ENCODE assay signal across 1 cellular context in genomic region chr1:32351077-32351858, GRCh38.
TF ChIP-seq lines count a peak whose summit lies in the region.

No MANE protein-coding gene starts in this region.

TF ChIP-seq in K562, 482 proteins besides CTCF, POLR2A, EP300 and RAD21 (continues in another document):
- no peak for TF ChIP-seq ARID2 (IDR thresholded peaks at IDR 0.05)
- 0 out of 2 replicates have a peak, but pooled peaks have one; percentile 60 for TF ChIP-seq NKRF (IDR thresholded peaks at IDR 0.05; ENCODE audit: borderline replicate concordance)
- TF ChIP-seq CXXC5 (CRISPR knock-in tag; IDR thresholded peaks at IDR 0.05) = peak; percentile 95
- peak; percentile 55 for TF ChIP-seq KDM5B (IDR thresholded peaks at IDR 0.05; ENCODE audit: insufficient replicate concordance, low read depth, low read length)
- TF ChIP-seq SIN3A (IDR thresholded peaks at IDR 0.05; ENCODE audit: borderline replicate concordance in 2 of 2, control insufficient read depth in 1 of 2, low read depth in 2 of 2, low read length in 2 of 2) = peak; percentile 86 to 90; a peak in 2 of 4 replicates
- peak; percentile 0; the same call in 1 of the 2 replicates for TF ChIP-seq JUND (IDR thresholded peaks at IDR 0.05; ENCODE audit: borderline replicate concordance, low read depth, low read length)
- TF ChIP-seq JUND (tag; IDR thresholded peaks at IDR 0.05; ENCODE audit: borderline replicate concordance, low read depth, low read length) = peak; percentile 24; the same call in 1 of the 3 replicates
- TF ChIP-seq RBM17 (IDR thresholded peaks at IDR 0.05; ENCODE audit: borderline replicate concordance, low read depth, low read length) = no peak
- peak; percentile 33; the same call in 1 of the 2 replicates for TF ChIP-seq SOX6 (IDR thresholded peaks at IDR 0.05)
- no peak for TF ChIP-seq ZSCAN29 (IDR thresholded peaks at IDR 0.05)
- TF ChIP-seq STAT5A (IDR thresholded peaks at IDR 0.05; ENCODE audit: borderline replicate concordance, low read length) = no peak
- no peak for TF ChIP-seq ZFPM2 (CRISPR knock-in tag; IDR thresholded peaks at IDR 0.05)
- TF ChIP-seq DLX4 (CRISPR knock-in tag; IDR thresholded peaks at IDR 0.05) = no peak
- no peak for TF ChIP-seq DEAF1 (CRISPR knock-in tag; IDR thresholded peaks at IDR 0.05)
- TF ChIP-seq THRA (IDR thresholded peaks at IDR 0.05) = no peak
- peak; percentile 76 to 94 for TF ChIP-seq NONO (IDR thresholded peaks at IDR 0.05; ENCODE audit: low read depth in 2 of 2, low read length in 1 of 2)
- no peak for TF ChIP-seq NELFE (IDR thresholded peaks at IDR 0.05; ENCODE audit: insufficient read depth, insufficient read length)
- TF ChIP-seq PHF20 (IDR thresholded peaks at IDR 0.05; ENCODE audit: partially characterized antibody) = peak; percentile 47
- TF ChIP-seq ZBTB1 (CRISPR knock-in tag; IDR thresholded peaks at IDR 0.05; ENCODE audit: borderline replicate concordance, low read depth) = no peak
- TF ChIP-seq TCF7L2 (IDR thresholded peaks at IDR 0.05; ENCODE audit: low read depth, low read length) = no peak
- 0 out of 2 replicates have a peak, but pooled peaks have one; percentile 49 for TF ChIP-seq XRCC5 (IDR thresholded peaks at IDR 0.05; ENCODE audit: low read depth, low read length)
- peak; percentile 82; the same call in 1 of the 2 replicates for TF ChIP-seq HNRNPL (IDR thresholded peaks at IDR 0.05; ENCODE audit: low read depth, low read length)
- no peak for TF ChIP-seq ZNF764 (CRISPR knock-in tag; IDR thresholded peaks at IDR 0.05; ENCODE audit: low read depth)
- TF ChIP-seq STAT6 (CRISPR knock-in tag; IDR thresholded peaks at IDR 0.05) = no peak
- peak; percentile 27; the same call in 1 of the 2 replicates for TF ChIP-seq NR2C1 (IDR thresholded peaks at IDR 0.05)
- peak; percentile 79; the same call in 1 of the 2 replicates for TF ChIP-seq NR2C1 (tag; IDR thresholded peaks at IDR 0.05)
- TF ChIP-seq XRCC4 (IDR thresholded peaks at IDR 0.05; ENCODE audit: extremely low read depth, insufficient read depth, insufficient read length) = no peak
- TF ChIP-seq ETV1 (tag; conservative IDR thresholded peaks at IDR 0.05; ENCODE audit: low read depth) = peak; percentile 81
- TF ChIP-seq ZNF197 (CRISPR knock-in tag; IDR thresholded peaks at IDR 0.05; ENCODE audit: low read depth) = peak; percentile 81; the same call in 1 of the 2 replicates
- TF ChIP-seq FOXA3 (CRISPR knock-in tag; conservative IDR thresholded peaks at IDR 0.05 in 1 of 2, IDR thresholded peaks at IDR 0.05 in 1 of 2) = no peak
- no peak for TF ChIP-seq ZBTB43 (CRISPR knock-in tag; IDR thresholded peaks at IDR 0.05)
- no peak for TF ChIP-seq RBM34 (IDR thresholded peaks at IDR 0.05; ENCODE audit: borderline replicate concordance, insufficient read depth, low read length)
- no peak for TF ChIP-seq RBM15 (IDR thresholded peaks at IDR 0.05; ENCODE audit: insufficient read depth, low read length)
- TF ChIP-seq CCNT2 (IDR thresholded peaks at IDR 0.05; ENCODE audit: borderline replicate concordance, extremely low read depth, insufficient read length, low read depth, low read length) = peak; percentile 72
- no peak for TF ChIP-seq ZNF780A (CRISPR knock-in tag; IDR thresholded peaks at IDR 0.05)
- no peak for TF ChIP-seq ETS2 (tag; IDR thresholded peaks at IDR 0.05; ENCODE audit: borderline replicate concordance, poor library complexity, severe bottlenecking)
- 0 out of 2 replicates have a peak, but pooled peaks have one; percentile 23 for TF ChIP-seq TCF3 (CRISPR knock-in tag; IDR thresholded peaks at IDR 0.05)
- TF ChIP-seq SNRNP70 (optimal IDR thresholded peaks at IDR 0.05; ENCODE audit: low read depth, low read length) = no peak
- no peak for TF ChIP-seq ZNF655 (CRISPR knock-in tag; IDR thresholded peaks at IDR 0.05)
- no peak for TF ChIP-seq ZNF224 (CRISPR knock-in tag; IDR thresholded peaks at IDR 0.05)
- TF ChIP-seq TBL1XR1 (IDR thresholded peaks at IDR 0.05; ENCODE audit: low read length in 2 of 2) = no peak
- TF ChIP-seq ZBED1 (IDR thresholded peaks at IDR 0.05) = no peak
- no peak for TF ChIP-seq SAFB2 (IDR thresholded peaks at IDR 0.05; ENCODE audit: borderline replicate concordance, low read depth, low read length, severe bottlenecking)
- no peak for TF ChIP-seq PKNOX1 (IDR thresholded peaks at IDR 0.05)
- no peak for TF ChIP-seq HINFP (tag; conservative IDR thresholded peaks at IDR 0.05; ENCODE audit: low read depth)
- peak; percentile 34 for TF ChIP-seq U2AF1 (optimal IDR thresholded peaks at IDR 0.05; ENCODE audit: low read depth, low read length)
- TF ChIP-seq SREBF2 (CRISPR knock-in tag; IDR thresholded peaks at IDR 0.05) = 0 out of 2 replicates have a peak, but pooled peaks have one; percentile 48
- no peak for TF ChIP-seq C11orf30 (IDR thresholded peaks at IDR 0.05; ENCODE audit: low read depth)
- no peak for TF ChIP-seq COPS2 (conservative IDR thresholded peaks at IDR 0.05)
- peak; percentile 94 for TF ChIP-seq POLR2G (IDR thresholded peaks at IDR 0.05; ENCODE audit: low read depth, low read length)
- TF ChIP-seq TFE3 (CRISPR knock-in tag; IDR thresholded peaks at IDR 0.05) = no peak
- TF ChIP-seq FOXO4 (CRISPR knock-in tag; IDR thresholded peaks at IDR 0.05) = no peak
